ENCODE assay signal across 1 cellular context in the genomic region with DNA sequence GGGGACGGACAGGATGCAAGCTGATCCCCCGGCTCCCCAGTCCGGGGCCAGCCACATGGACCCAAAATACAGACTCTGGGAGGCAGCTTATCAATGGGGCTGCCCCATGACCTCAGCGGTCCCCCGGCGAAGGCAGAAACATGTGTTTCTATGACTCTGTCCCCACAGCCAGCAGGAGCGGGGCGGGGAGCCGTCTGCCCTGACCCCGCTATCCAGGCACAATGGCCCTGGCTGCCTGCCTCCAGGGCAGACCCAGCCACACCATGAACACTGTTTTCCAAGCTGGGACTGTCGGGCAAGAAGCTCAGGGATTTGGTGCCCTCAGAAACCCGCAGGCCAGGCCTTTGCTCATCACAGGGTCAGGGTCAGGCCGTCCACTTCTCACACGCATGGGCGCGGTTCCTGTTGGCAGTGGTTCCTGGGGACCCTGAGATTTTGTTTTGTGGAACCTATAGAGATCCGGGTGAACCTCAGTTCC.
A peak's percentile ranks its signal among the peaks of the same experiment; 100 is the strongest.
TF ChIP-seq lines count a peak whose summit lies in the region.

No MANE protein-coding gene starts in this region.

TF ChIP-seq in HepG2, 621 proteins besides CTCF, POLR2A, EP300 and RAD21 (continued from another document):
- TF ChIP-seq, protein P1, sequence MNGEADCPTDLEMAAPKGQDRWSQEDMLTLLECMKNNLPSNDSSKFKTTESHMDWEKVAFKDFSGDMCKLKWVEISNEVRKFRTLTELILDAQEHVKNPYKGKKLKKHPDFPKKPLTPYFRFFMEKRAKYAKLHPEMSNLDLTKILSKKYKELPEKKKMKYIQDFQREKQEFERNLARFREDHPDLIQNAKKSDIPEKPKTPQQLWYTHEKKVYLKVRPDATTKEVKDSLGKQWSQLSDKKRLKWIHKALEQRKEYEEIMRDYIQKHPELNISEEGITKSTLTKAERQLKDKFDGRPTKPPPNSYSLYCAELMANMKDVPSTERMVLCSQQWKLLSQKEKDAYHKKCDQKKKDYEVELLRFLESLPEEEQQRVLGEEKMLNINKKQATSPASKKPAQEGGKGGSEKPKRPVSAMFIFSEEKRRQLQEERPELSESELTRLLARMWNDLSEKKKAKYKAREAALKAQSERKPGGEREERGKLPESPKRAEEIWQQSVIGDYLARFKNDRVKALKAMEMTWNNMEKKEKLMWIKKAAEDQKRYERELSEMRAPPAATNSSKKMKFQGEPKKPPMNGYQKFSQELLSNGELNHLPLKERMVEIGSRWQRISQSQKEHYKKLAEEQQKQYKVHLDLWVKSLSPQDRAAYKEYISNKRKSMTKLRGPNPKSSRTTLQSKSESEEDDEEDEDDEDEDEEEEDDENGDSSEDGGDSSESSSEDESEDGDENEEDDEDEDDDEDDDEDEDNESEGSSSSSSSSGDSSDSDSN (CRISPR knock-in tag; IDR thresholded peaks at IDR 0.05), result peak; percentile 29; the same call in 1 of the 2 replicates
- TF ChIP-seq, protein P2, sequence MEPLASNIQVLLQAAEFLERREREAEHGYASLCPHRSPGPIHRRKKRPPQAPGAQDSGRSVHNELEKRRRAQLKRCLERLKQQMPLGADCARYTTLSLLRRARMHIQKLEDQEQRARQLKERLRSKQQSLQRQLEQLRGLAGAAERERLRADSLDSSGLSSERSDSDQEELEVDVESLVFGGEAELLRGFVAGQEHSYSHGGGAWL (CRISPR knock-in tag; IDR thresholded peaks at IDR 0.05), result no peak
- TF ChIP-seq FOXC1 (CRISPR knock-in tag; IDR thresholded peaks at IDR 0.05; ENCODE audit: borderline replicate concordance) (no peak), MEIS2 (CRISPR knock-in tag; IDR thresholded peaks at IDR 0.05) (0 out of 2 replicates have a peak, but pooled peaks have one; percentile 5), FOXJ3 (CRISPR knock-in tag; IDR thresholded peaks at IDR 0.05; ENCODE audit: borderline replicate concordance) (0 out of 2 replicates have a peak, but pooled peaks have one; percentile 6), ZNF468 (CRISPR knock-in tag; IDR thresholded peaks at IDR 0.05) (no peak), ZBTB38 (CRISPR knock-in tag; IDR thresholded peaks at IDR 0.05) (peak; percentile 45; the same call in 1 of the 2 replicates), DMAP1 (CRISPR knock-in tag; IDR thresholded peaks at IDR 0.05) (peak; percentile 5; the same call in 1 of the 2 replicates), ZNF160 (CRISPR knock-in tag; IDR thresholded peaks at IDR 0.05) (0 out of 2 replicates have a peak, but pooled peaks have one; percentile 10), ZMYM2 (CRISPR knock-in tag; IDR thresholded peaks at IDR 0.05) (0 out of 2 replicates have a peak, but pooled peaks have one; percentile 9), FOSL1 (CRISPR knock-in tag; IDR thresholded peaks at IDR 0.05; ENCODE audit: borderline replicate concordance) (0 out of 2 replicates have a peak, but pooled peaks have one; percentile 7), ZNF556 (CRISPR knock-in tag; IDR thresholded peaks at IDR 0.05; ENCODE audit: borderline replicate concordance) (0 out of 2 replicates have a peak, but pooled peaks have one; percentile 13), ZBTB33 (CRISPR knock-in tag; IDR thresholded peaks at IDR 0.05) (peak; percentile 29; the same call in 1 of the 2 replicates), KLF16 (CRISPR knock-in tag; IDR thresholded peaks at IDR 0.05) (no peak), DPF2 (CRISPR knock-in tag; IDR thresholded peaks at IDR 0.05; ENCODE audit: borderline replicate concordance, low read depth) (peak; percentile 49; the same call in 1 of the 2 replicates), ZNF644 (CRISPR knock-in tag; IDR thresholded peaks at IDR 0.05; ENCODE audit: low read depth) (no peak), SALL2 (CRISPR knock-in tag; IDR thresholded peaks at IDR 0.05) (0 out of 2 replicates have a peak, but pooled peaks have one; percentile 7), ZNF292 (CRISPR knock-in tag; IDR thresholded peaks at IDR 0.05; ENCODE audit: borderline replicate concordance, low read depth) (0 out of 2 replicates have a peak, but pooled peaks have one; percentile 17), DR1 (CRISPR knock-in tag; IDR thresholded peaks at IDR 0.05) (0 out of 2 replicates have a peak, but pooled peaks have one; percentile 15), LCORL (IDR thresholded peaks at IDR 0.05) (no peak), LCORL (CRISPR knock-in tag; IDR thresholded peaks at IDR 0.05) (0 out of 2 replicates have a peak, but pooled peaks have one; percentile 24)
- TF ChIP-seq, protein P3, sequence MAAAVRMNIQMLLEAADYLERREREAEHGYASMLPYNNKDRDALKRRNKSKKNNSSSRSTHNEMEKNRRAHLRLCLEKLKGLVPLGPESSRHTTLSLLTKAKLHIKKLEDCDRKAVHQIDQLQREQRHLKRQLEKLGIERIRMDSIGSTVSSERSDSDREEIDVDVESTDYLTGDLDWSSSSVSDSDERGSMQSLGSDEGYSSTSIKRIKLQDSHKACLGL (CRISPR knock-in tag; IDR thresholded peaks at IDR 0.05), result peak; percentile 59; the same call in 1 of the 2 replicates
- TF ChIP-seq, protein P4, sequence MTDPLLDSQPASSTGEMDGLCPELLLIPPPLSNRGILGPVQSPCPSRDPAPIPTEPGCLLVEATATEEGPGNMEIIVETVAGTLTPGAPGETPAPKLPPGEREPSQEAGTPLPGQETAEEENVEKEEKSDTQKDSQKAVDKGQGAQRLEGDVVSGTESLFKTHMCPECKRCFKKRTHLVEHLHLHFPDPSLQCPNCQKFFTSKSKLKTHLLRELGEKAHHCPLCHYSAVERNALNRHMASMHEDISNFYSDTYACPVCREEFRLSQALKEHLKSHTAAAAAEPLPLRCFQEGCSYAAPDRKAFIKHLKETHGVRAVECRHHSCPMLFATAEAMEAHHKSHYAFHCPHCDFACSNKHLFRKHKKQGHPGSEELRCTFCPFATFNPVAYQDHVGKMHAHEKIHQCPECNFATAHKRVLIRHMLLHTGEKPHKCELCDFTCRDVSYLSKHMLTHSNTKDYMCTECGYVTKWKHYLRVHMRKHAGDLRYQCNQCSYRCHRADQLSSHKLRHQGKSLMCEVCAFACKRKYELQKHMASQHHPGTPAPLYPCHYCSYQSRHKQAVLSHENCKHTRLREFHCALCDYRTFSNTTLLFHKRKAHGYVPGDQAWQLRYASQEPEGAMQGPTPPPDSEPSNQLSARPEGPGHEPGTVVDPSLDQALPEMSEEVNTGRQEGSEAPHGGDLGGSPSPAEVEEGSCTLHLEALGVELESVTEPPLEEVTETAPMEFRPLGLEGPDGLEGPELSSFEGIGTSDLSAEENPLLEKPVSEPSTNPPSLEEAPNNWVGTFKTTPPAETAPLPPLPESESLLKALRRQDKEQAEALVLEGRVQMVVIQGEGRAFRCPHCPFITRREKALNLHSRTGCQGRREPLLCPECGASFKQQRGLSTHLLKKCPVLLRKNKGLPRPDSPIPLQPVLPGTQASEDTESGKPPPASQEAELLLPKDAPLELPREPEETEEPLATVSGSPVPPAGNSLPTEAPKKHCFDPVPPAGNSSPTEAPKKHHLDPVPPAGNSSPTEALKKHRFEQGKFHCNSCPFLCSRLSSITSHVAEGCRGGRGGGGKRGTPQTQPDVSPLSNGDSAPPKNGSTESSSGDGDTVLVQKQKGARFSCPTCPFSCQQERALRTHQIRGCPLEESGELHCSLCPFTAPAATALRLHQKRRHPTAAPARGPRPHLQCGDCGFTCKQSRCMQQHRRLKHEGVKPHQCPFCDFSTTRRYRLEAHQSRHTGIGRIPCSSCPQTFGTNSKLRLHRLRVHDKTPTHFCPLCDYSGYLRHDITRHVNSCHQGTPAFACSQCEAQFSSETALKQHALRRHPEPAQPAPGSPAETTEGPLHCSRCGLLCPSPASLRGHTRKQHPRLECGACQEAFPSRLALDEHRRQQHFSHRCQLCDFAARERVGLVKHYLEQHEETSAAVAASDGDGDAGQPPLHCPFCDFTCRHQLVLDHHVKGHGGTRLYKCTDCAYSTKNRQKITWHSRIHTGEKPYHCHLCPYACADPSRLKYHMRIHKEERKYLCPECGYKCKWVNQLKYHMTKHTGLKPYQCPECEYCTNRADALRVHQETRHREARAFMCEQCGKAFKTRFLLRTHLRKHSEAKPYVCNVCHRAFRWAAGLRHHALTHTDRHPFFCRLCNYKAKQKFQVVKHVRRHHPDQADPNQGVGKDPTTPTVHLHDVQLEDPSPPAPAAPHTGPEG (CRISPR knock-in tag; IDR thresholded peaks at IDR 0.05), result 0 out of 2 replicates have a peak, but pooled peaks have one; percentile 2
- TF ChIP-seq, protein P5, sequence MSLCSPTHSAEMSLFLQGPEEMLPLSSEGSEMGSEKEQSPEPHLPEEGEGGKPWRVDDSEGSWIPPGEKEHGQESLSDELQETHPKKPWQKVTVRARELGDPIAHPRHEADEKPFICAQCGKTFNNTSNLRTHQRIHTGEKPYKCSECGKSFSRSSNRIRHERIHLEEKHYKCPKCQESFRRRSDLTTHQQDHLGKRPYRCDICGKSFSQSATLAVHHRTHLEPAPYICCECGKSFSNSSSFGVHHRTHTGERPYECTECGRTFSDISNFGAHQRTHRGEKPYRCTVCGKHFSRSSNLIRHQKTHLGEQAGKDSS (CRISPR knock-in tag; IDR thresholded peaks at IDR 0.05; ENCODE audit: borderline replicate concordance, low read depth), result peak; percentile 17; the same call in 1 of the 2 replicates
- TF ChIP-seq, protein P6, sequence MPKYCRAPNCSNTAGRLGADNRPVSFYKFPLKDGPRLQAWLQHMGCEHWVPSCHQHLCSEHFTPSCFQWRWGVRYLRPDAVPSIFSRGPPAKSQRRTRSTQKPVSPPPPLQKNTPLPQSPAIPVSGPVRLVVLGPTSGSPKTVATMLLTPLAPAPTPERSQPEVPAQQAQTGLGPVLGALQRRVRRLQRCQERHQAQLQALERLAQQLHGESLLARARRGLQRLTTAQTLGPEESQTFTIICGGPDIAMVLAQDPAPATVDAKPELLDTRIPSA (CRISPR knock-in tag; IDR thresholded peaks at IDR 0.05; ENCODE audit: borderline replicate concordance), result peak; percentile 58; the same call in 1 of the 2 replicates
